19 cellular contexts compared by ENCODE assay signal in genomic region chr15:65059369-65059750, GRCh38. TPM values are rescaled to one million over a fixed set of nuclear protein-coding genes. Genes with fewer than 3 reads are reported as not detected.
DNase-seq lines count a peak whose midpoint lies in the region; ATAC-seq and TF ChIP-seq lines count a peak whose summit lies in the region.
"Had no signal": no experiment of that assay in that cellular context is flagged by ENCODE, and none has a peak within 500 bp of the region (broad histone marks: within the 10 kb centered on the region; RNA-seq: fewer than 3 reads in every experiment).

No MANE protein-coding gene starts in this region.

- ATAC-seq in left ventricle myocardium superior = no peak
- no peak for ATAC-seq in lower lobe of right lung
- ATAC-seq in thoracic aorta (ENCODE audit: insufficient number of reproducible peaks, low FRiP score, low read depth) = no peak
- ATAC-seq in GM18511 (IDR thresholded peaks at IDR 0.05; ENCODE audit: unreplicated experiment) = no peak
- ATAC-seq in GM19324 (IDR thresholded peaks at IDR 0.05; ENCODE audit: low FRiP score, unreplicated experiment) = no peak

- peaks cover 5% of the 10 kb centered on the region for H3K9me3 ChIP-seq in left ventricle myocardium inferior (replicated peaks)
- H3K9me3 ChIP-seq in lower lobe of right lung = no peaks in the 10 kb centered on the region
- H3K9me3 ChIP-seq in thoracic aorta = no peaks in the 10 kb centered on the region
- H3K9me3 ChIP-seq: HAP-1, MG63 had no signal

- H3K36me3 ChIP-seq in left ventricle myocardium inferior (peaks cover 18% of the 10 kb centered on the region), lower lobe of right lung (peaks cover 18% of the 10 kb centered on the region), thoracic aorta (peaks cover 51% of the 10 kb centered on the region)
- H3K36me3 ChIP-seq: HAP-1, MG63 had no signal

- H3K4me1 ChIP-seq in left ventricle myocardium inferior (peaks cover 86% of the 10 kb centered on the region), lower lobe of right lung (peaks cover 33% of the 10 kb centered on the region), thoracic aorta (ENCODE audit: control insufficient read depth in 1 of 2, low read depth in 2 of 2) (peaks cover 76 to 100% of the 10 kb centered on the region in 2 donors)
- H3K4me1 ChIP-seq: HAP-1 had no signal

- DNase-seq in left ventricle myocardium inferior (no peak), left ventricle myocardium superior (no peak), lower lobe of right lung (no peak), thoracic aorta (ENCODE audit: low spot score) (no peak), AG20443 (ENCODE audit: low spot score) (no peak), OCI-M2 (lab: John Stamatoyannopoulos, UW; ENCODE audit: unreplicated experiment) (no peak)
- DNase-seq: COR-L47, IMR-90, Karpas-422, MG63, NCI-H1092, NCI-H2227 treated with DMSO at 0.1 percent for 48 hours, NCI-H524 had no signal

- no peaks in the 10 kb centered on the region for H3K27me3 ChIP-seq in left ventricle myocardium inferior (ENCODE audit: low read depth)
- H3K27me3 ChIP-seq in lower lobe of right lung (ENCODE audit: low read depth) = no peaks in the 10 kb centered on the region
- H3K27me3 ChIP-seq in thoracic aorta (replicated peaks; ENCODE audit: insufficient read depth) = no peaks in the 10 kb centered on the region
- H3K27me3 ChIP-seq: MG63 had no signal

- H3K27ac ChIP-seq in left ventricle myocardium inferior (replicated peaks) = peak overlapping the region; percentile 89
- peak overlapping the region; percentile 20 for H3K27ac ChIP-seq in lower lobe of right lung
- peak overlapping the region; percentile 97 to 99 for H3K27ac ChIP-seq in thoracic aorta
- H3K27ac ChIP-seq: C4-2B had no signal

- no peak for TF ChIP-seq CTCF in left ventricle myocardium inferior (IDR thresholded peaks at IDR 0.05; ENCODE audit: borderline replicate concordance)
- no peak for TF ChIP-seq CTCF in lower lobe of right lung (IDR thresholded peaks at IDR 0.05)
- no peak for TF ChIP-seq CTCF in thoracic aorta (IDR thresholded peaks at IDR 0.05)

- H3K4me3 ChIP-seq in left ventricle myocardium inferior (no peak overlapping the region), lower lobe of right lung (no peak overlapping the region), thoracic aorta (peak overlapping the region; percentile 26)
- H3K4me3 ChIP-seq: HAP-1, MG63 had no signal

- intact Hi-C loops in left ventricle myocardium inferior (cut with micrococcal nuclease) = loop anchor here (10.0 kb wide), 1 partner anchor 45 kb away; no protein-coding TSS in a partner anchor
- intact Hi-C loops in left ventricle myocardium superior (cut with micrococcal nuclease) = no loop called here
- intact Hi-C loops in lower lobe of right lung (cut with DNase I) = no loop called here

RNA-seq across cellular contexts. Expression of gene RASL12, which starts 8.4 kb away (rescaled TPM):
- 12.9 TPM for total RNA-seq in left ventricle myocardium inferior
- total RNA-seq in left ventricle myocardium superior = 18.9 TPM
- total RNA-seq in lower lobe of right lung = 21.5 TPM
- 100 to 1,000 TPM; 211 to 324 TPM for total RNA-seq in thoracic aorta
- total RNA-seq: HT-29 had no signal

RNA-seq across cellular contexts. Expression of gene SLC51B, which starts 14.2 kb away (rescaled TPM):
- total RNA-seq in left ventricle myocardium inferior (not detected), left ventricle myocardium superior (not detected), lower lobe of right lung (3.2 TPM), thoracic aorta (not detected)
- total RNA-seq: A673, IMR-90 had no signal

RNA-seq across cellular contexts. Expression of gene KBTBD13, which starts 17.2 kb away (rescaled TPM):
- total RNA-seq in left ventricle myocardium inferior (5.2 TPM), left ventricle myocardium superior (10.6 TPM), lower lobe of right lung (not detected), thoracic aorta (1 to 10 TPM in 1 of 2 donors, under 1 TPM in 1; 0.63 to 3.1 TPM)
- total RNA-seq: A673, HT-29, IMR-90 had no signal

RNA-seq across cellular contexts. Expression of gene MTFMT, which starts 29.9 kb away (rescaled TPM):
- total RNA-seq in left ventricle myocardium inferior (18.6 TPM), left ventricle myocardium superior (20.4 TPM), lower lobe of right lung (15.7 TPM), thoracic aorta (10 to 100 TPM; 25.9 to 42.4 TPM)

RNA-seq across cellular contexts. Expression of gene UBAP1L, which starts 55.6 kb away (rescaled TPM):
- total RNA-seq in left ventricle myocardium inferior (1.8 TPM), left ventricle myocardium superior (1.3 TPM), lower lobe of right lung (4.1 TPM), thoracic aorta (10 to 100 TPM in 1 of 2 donors, 1 to 10 TPM in 1; 3.7 to 11.0 TPM)

Comparison
In these comparisons a context has a peak if more than half of its experiments do, and no peak if none do; other contexts are left out.
1. H3K27ac ChIP-seq: peak in every context shown above with its lines; median percentile 98 in thoracic aorta; 89 in left ventricle myocardium inferior; 20 in lower lobe of right lung.